Comparison of ENCODE assay signal across 8 cellular contexts in genomic region chr19:17441241-17442135, GRCh38. TPM values are rescaled to one million over a fixed set of nuclear protein-coding genes. Genes with fewer than 3 reads are reported as not detected.
A peak's percentile ranks its signal among the peaks of the same experiment; 100 is the strongest.
DNase-seq lines count a peak whose midpoint lies in the region; ATAC-seq and TF ChIP-seq lines count a peak whose summit lies in the region.

No MANE protein-coding gene starts in this region.

- DNase-seq in NCI-H2171 treated with DMSO at 0.1 percent for 48 hours (lab: John Stamatoyannopoulos, UW) (peak; percentile 42), NCI-H2171 (lab: John Stamatoyannopoulos, UW) (no peak), MV-4-11 (lab: John Stamatoyannopoulos, UW) (peak; percentile 48), astrocyte of the hippocampus (ENCODE audit: low read depth, low spot score) (peak; percentile 82), right lobe of liver (no peak), putamen (ENCODE audit: low spot score) (no peak), epidermal melanocyte (ENCODE audit: insufficient read length, low spot score) (no peak), NCI-H2081 treated with DMSO at 0.1 percent for 48 hours (lab: John Stamatoyannopoulos, UW) (no peak)

- peak; percentile 25 to 35 (median 30) for TF ChIP-seq CTCF in right lobe of liver (IDR thresholded peaks at IDR 0.05)

- no peak overlapping the region for H3K4me3 ChIP-seq in right lobe of liver

- no peak for TF ChIP-seq POLR2A in right lobe of liver (IDR thresholded peaks at IDR 0.05)

- no peaks in the 10 kb centered on the region for H3K36me3 ChIP-seq in right lobe of liver

- H3K27me3 ChIP-seq in right lobe of liver = no peaks in the 10 kb centered on the region

- no peaks in the 10 kb centered on the region for H3K4me1 ChIP-seq in right lobe of liver

- 69% methylated on average over 6 of the region's 8 CpGs for WGBS in right lobe of liver (ENCODE audit: insufficient coverage, low coverage, low lambda C conversion rate, missing lambda C conversion rate)

- H3K9me3 ChIP-seq in right lobe of liver = no peaks in the 10 kb centered on the region

- no peak overlapping the region for H3K27ac ChIP-seq in right lobe of liver

- intact Hi-C loops in right lobe of liver (cut with DNase I) = no loop called here

- ATAC-seq in right lobe of liver = peak in 3 of 4 donors; percentile 51 to 58 (median 53)

RNA-seq across cellular contexts. Expression of gene TMEM221, which starts 7.0 kb away (rescaled TPM):
- under 1 TPM in 3 of 6 experiments, not detected in 3; 0.12 to 0.19 (median 0.16) TPM for total RNA-seq in right lobe of liver

RNA-seq across cellular contexts. Expression of gene NXNL1, which starts 19.2 kb away (rescaled TPM):
- not detected for total RNA-seq in right lobe of liver

RNA-seq across cellular contexts. Expression of gene MVB12A, which starts 21.6 kb away (rescaled TPM):
- total RNA-seq in right lobe of liver = 10 to 100 TPM; 13.5 to 38.0 (median 15.8) TPM

RNA-seq across cellular contexts. Expression of gene SLC27A1, which starts 28.8 kb away (rescaled TPM):
- total RNA-seq in right lobe of liver = 10 to 100 TPM in 1 of 6 experiments, 1 to 10 TPM in 5; 5.1 to 12.3 (median 6.1) TPM

RNA-seq across cellular contexts. Expression of gene BST2, which starts 36.1 kb away (rescaled TPM):
- 100 to 1,000 TPM in 3 of 6 experiments, 10 to 100 TPM in 3; 78.2 to 157 (median 96.2) TPM for total RNA-seq in right lobe of liver

Comparison
In these comparisons a context has a peak if more than half of its experiments do, and no peak if none do; other contexts are left out.
1. DNase-seq: peak in NCI-H2171 treated with DMSO at 0.1 percent for 48 hours (single experiment), MV-4-11 (single experiment) and astrocyte of the hippocampus (single experiment); none in NCI-H2171 (single experiment), right lobe of liver (0 of 3), putamen (single experiment), epidermal melanocyte (single experiment) and NCI-H2081 treated with DMSO at 0.1 percent for 48 hours (single experiment).